ENCODE assay signal across 1 cellular context in the genomic region with DNA sequence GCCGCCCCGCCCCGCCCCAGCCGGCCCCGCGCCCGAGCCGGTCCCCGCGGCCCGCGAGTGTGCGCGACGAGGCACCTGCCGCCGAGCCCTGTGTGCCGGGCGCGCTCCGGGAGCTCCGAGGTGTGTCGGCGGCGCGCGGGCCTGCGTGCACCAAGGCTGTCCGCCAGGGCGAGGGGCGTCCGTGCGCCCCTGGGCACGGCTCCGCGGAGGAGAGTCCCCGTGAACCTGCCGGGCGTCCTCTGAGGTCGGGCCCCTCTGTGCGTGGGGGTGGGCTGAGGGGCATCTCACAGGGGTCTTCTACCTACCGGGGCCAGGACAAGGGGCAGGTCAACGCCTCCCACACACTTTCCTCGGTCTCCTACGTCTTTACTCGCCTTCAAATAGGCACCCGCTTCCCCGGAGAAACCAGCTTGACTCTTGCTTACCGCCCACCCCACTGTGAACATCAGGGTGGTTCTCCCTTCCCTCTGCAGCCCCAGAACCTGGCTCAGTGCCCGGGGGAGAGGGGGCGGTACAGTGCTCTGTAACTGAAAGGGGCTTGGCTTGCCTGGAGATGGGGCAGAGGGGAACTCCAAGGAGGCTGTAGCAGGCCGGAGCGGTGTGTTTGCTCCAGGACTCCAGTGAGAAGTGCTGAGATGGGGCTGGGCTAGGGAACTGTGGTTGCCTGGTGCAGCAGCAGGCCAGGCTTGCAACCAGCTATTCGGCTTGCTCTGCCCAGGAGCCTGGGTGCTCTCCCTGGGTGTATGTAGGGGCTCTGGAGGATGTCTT.
TF ChIP-seq lines count a peak whose summit lies in the region.

A gene (minus strand): TSS at position 94 of the 768 bp plus-strand sequence. CDS start 175 bp downstream, outside the sequence.

TF ChIP-seq in HEK293, 187 proteins besides CTCF, POLR2A, EP300 and RAD21 (continued from another document):
- TF ChIP-seq ZBTB48 (tag by site-specific recombination; IDR thresholded peaks at IDR 0.05) (peak; percentile 15; the same call in 1 of the 2 replicates), ZNF510 (tag by site-specific recombination; IDR thresholded peaks at IDR 0.05; ENCODE audit: insufficient replicate concordance) (no peak), YY1 (tag by site-specific recombination; IDR thresholded peaks at IDR 0.05) (no peak), KLF1 (tag by site-specific recombination; IDR thresholded peaks at IDR 0.05) (peak; percentile 43; the same call in 1 of the 2 replicates), ZNF677 (tag by site-specific recombination; IDR thresholded peaks at IDR 0.05) (no peak), ZSCAN30 (tag by site-specific recombination; IDR thresholded peaks at IDR 0.05) (no peak), ZNF776 (tag by site-specific recombination; IDR thresholded peaks at IDR 0.05; ENCODE audit: borderline replicate concordance) (no peak), OSR2 (tag by site-specific recombination; IDR thresholded peaks at IDR 0.05) (no peak), ZNF530 (tag by site-specific recombination; IDR thresholded peaks at IDR 0.05; ENCODE audit: low read depth) (no peak), MYNN (tag by site-specific recombination; IDR thresholded peaks at IDR 0.05; ENCODE audit: borderline replicate concordance) (no peak), ZNF2 (tag by site-specific recombination; IDR thresholded peaks at IDR 0.05) (peak; percentile 27; the same call in 1 of the 2 replicates), ZNF600 (tag by site-specific recombination; IDR thresholded peaks at IDR 0.05) (peak; percentile 76; the same call in 1 of the 2 replicates), BCL11A (tag by site-specific recombination; IDR thresholded peaks at IDR 0.05; ENCODE audit: low read depth) (no peak), ZNF654 (tag by site-specific recombination; IDR thresholded peaks at IDR 0.05; ENCODE audit: low read depth) (no peak), ZNF433 (tag by site-specific recombination; IDR thresholded peaks at IDR 0.05; ENCODE audit: low read depth) (no peak), ZNF560 (tag by site-specific recombination; IDR thresholded peaks at IDR 0.05; ENCODE audit: borderline replicate concordance) (no peak), ZBTB7A (tag by site-specific recombination; IDR thresholded peaks at IDR 0.05; ENCODE audit: low read depth) (peak; percentile 76; the same call in 1 of the 2 replicates), ZEB2 (tag by site-specific recombination; IDR thresholded peaks at IDR 0.05) (peak; percentile 57; the same call in 1 of the 2 replicates), GLIS2 (tag by site-specific recombination; IDR thresholded peaks at IDR 0.05) (peak; percentile 75), WT1 (tag by site-specific recombination; IDR thresholded peaks at IDR 0.05) (no peak; the same call in 1 of the 2 replicates), GFI1B (tag by site-specific recombination; IDR thresholded peaks at IDR 0.05) (no peak), SP2 (tag by site-specific recombination; IDR thresholded peaks at IDR 0.05) (peak; percentile 68), ZNF837 (tag by site-specific recombination; IDR thresholded peaks at IDR 0.05) (no peak), ZXDB (tag by site-specific recombination; IDR thresholded peaks at IDR 0.05) (peak; percentile 74)
- TF ChIP-seq, protein P1, sequence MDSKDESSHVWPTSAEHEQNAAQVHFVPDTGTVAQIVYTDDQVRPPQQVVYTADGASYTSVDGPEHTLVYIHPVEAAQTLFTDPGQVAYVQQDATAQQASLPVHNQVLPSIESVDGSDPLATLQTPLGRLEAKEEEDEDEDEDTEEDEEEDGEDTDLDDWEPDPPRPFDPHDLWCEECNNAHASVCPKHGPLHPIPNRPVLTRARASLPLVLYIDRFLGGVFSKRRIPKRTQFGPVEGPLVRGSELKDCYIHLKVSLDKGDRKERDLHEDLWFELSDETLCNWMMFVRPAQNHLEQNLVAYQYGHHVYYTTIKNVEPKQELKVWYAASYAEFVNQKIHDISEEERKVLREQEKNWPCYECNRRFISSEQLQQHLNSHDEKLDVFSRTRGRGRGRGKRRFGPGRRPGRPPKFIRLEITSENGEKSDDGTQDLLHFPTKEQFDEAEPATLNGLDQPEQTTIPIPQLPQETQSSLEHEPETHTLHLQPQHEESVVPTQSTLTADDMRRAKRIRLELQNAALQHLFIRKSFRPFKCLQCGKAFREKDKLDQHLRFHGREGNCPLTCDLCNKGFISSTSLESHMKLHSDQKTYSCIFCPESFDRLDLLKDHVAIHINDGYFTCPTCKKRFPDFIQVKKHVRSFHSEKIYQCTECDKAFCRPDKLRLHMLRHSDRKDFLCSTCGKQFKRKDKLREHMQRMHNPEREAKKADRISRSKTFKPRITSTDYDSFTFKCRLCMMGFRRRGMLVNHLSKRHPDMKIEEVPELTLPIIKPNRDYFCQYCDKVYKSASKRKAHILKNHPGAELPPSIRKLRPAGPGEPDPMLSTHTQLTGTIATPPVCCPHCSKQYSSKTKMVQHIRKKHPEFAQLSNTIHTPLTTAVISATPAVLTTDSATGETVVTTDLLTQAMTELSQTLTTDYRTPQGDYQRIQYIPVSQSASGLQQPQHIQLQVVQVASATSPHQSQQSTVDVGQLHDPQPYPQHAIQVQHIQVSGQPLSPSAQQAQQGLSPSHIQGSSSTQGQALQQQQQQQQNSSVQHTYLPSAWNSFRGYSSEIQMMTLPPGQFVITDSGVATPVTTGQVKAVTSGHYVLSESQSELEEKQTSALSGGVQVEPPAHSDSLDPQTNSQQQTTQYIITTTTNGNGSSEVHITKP (tag by site-specific recombination; IDR thresholded peaks at IDR 0.05), result peak; percentile 90
- TF ChIP-seq, protein P2, sequence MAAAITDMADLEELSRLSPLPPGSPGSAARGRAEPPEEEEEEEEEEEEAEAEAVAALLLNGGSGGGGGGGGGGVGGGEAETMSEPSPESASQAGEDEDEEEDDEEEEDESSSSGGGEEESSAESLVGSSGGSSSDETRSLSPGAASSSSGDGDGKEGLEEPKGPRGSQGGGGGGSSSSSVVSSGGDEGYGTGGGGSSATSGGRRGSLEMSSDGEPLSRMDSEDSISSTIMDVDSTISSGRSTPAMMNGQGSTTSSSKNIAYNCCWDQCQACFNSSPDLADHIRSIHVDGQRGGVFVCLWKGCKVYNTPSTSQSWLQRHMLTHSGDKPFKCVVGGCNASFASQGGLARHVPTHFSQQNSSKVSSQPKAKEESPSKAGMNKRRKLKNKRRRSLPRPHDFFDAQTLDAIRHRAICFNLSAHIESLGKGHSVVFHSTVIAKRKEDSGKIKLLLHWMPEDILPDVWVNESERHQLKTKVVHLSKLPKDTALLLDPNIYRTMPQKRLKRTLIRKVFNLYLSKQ (tag by site-specific recombination; IDR thresholded peaks at IDR 0.05; ENCODE audit: borderline replicate concordance), result no peak
- TF ChIP-seq, protein P3, sequence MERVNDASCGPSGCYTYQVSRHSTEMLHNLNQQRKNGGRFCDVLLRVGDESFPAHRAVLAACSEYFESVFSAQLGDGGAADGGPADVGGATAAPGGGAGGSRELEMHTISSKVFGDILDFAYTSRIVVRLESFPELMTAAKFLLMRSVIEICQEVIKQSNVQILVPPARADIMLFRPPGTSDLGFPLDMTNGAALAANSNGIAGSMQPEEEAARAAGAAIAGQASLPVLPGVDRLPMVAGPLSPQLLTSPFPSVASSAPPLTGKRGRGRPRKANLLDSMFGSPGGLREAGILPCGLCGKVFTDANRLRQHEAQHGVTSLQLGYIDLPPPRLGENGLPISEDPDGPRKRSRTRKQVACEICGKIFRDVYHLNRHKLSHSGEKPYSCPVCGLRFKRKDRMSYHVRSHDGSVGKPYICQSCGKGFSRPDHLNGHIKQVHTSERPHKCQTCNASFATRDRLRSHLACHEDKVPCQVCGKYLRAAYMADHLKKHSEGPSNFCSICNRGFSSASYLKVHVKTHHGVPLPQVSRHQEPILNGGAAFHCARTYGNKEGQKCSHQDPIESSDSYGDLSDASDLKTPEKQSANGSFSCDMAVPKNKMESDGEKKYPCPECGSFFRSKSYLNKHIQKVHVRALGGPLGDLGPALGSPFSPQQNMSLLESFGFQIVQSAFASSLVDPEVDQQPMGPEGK (tag by site-specific recombination; IDR thresholded peaks at IDR 0.05), result peak; percentile 89
- TF ChIP-seq, protein P4, sequence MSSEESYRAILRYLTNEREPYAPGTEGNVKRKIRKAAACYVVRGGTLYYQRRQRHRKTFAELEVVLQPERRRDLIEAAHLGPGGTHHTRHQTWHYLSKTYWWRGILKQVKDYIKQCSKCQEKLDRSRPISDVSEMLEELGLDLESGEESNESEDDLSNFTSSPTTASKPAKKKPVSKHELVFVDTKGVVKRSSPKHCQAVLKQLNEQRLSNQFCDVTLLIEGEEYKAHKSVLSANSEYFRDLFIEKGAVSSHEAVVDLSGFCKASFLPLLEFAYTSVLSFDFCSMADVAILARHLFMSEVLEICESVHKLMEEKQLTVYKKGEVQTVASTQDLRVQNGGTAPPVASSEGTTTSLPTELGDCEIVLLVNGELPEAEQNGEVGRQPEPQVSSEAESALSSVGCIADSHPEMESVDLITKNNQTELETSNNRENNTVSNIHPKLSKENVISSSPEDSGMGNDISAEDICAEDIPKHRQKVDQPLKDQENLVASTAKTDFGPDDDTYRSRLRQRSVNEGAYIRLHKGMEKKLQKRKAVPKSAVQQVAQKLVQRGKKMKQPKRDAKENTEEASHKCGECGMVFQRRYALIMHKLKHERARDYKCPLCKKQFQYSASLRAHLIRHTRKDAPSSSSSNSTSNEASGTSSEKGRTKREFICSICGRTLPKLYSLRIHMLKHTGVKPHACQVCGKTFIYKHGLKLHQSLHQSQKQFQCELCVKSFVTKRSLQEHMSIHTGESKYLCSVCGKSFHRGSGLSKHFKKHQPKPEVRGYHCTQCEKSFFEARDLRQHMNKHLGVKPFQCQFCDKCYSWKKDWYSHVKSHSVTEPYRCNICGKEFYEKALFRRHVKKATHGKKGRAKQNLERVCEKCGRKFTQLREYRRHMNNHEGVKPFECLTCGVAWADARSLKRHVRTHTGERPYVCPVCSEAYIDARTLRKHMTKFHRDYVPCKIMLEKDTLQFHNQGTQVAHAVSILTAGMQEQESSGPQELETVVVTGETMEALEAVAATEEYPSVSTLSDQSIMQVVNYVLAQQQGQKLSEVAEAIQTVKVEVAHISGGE (tag by site-specific recombination; conservative IDR thresholded peaks at IDR 0.05; ENCODE audit: low read depth), result peak; percentile 48; the same call in 1 of the 2 replicates
- TF ChIP-seq, protein P5, sequence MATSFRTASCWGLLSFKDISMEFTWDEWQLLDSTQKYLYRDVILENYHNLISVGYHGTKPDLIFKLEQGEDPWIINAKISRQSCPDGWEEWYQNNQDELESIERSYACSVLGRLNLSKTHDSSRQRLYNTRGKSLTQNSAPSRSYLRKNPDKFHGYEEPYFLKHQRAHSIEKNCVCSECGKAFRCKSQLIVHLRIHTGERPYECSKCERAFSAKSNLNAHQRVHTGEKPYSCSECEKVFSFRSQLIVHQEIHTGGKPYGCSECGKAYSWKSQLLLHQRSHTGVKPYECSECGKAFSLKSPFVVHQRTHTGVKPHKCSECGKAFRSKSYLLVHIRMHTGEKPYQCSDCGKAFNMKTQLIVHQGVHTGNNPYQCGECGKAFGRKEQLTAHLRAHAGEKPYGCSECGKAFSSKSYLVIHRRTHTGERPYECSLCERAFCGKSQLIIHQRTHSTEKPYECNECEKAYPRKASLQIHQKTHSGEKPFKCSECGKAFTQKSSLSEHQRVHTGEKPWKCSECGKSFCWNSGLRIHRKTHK (tag by site-specific recombination; IDR thresholded peaks at IDR 0.05), result no peak
- TF ChIP-seq, protein P6, sequence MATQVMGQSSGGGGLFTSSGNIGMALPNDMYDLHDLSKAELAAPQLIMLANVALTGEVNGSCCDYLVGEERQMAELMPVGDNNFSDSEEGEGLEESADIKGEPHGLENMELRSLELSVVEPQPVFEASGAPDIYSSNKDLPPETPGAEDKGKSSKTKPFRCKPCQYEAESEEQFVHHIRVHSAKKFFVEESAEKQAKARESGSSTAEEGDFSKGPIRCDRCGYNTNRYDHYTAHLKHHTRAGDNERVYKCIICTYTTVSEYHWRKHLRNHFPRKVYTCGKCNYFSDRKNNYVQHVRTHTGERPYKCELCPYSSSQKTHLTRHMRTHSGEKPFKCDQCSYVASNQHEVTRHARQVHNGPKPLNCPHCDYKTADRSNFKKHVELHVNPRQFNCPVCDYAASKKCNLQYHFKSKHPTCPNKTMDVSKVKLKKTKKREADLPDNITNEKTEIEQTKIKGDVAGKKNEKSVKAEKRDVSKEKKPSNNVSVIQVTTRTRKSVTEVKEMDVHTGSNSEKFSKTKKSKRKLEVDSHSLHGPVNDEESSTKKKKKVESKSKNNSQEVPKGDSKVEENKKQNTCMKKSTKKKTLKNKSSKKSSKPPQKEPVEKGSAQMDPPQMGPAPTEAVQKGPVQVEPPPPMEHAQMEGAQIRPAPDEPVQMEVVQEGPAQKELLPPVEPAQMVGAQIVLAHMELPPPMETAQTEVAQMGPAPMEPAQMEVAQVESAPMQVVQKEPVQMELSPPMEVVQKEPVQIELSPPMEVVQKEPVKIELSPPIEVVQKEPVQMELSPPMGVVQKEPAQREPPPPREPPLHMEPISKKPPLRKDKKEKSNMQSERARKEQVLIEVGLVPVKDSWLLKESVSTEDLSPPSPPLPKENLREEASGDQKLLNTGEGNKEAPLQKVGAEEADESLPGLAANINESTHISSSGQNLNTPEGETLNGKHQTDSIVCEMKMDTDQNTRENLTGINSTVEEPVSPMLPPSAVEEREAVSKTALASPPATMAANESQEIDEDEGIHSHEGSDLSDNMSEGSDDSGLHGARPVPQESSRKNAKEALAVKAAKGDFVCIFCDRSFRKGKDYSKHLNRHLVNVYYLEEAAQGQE (tag by site-specific recombination; IDR thresholded peaks at IDR 0.05), result no peak
- TF ChIP-seq, protein P7, sequence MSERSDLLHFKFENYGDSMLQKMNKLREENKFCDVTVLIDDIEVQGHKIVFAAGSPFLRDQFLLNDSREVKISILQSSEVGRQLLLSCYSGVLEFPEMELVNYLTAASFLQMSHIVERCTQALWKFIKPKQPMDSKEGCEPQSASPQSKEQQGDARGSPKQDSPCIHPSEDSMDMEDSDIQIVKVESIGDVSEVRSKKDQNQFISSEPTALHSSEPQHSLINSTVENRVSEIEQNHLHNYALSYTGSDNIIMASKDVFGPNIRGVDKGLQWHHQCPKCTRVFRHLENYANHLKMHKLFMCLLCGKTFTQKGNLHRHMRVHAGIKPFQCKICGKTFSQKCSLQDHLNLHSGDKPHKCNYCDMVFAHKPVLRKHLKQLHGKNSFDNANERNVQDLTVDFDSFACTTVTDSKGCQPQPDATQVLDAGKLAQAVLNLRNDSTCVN (tag by site-specific recombination; optimal IDR thresholded peaks at IDR 0.05), result peak; percentile 77
